ENCODE assay signal across 9 cellular contexts in the genomic region with DNA sequence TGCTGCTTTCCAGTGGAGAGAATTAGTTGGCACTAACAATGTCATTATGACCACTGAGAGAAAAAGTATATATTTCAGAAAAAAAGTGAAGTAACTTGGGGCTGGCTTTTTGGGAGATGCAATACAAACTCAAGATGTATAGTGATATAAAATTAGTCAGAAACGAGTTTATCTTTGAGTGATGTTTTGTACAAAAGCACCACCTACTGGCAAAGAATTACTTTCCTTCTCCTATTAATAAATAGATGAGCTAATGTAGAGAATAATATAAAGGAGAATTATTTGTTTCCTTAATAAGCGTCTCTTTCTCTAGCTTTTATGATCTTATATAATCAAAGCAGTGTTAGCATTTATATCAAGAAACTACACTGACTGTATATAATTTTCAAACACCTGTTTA.
A peak's percentile ranks its signal among the peaks of the same experiment; 100 is the strongest.
DNase-seq lines count a peak whose midpoint lies in the region; ATAC-seq and TF ChIP-seq lines count a peak whose summit lies in the region.
"Had no signal": no experiment of that assay in that cellular context is flagged by ENCODE, and none has a peak within 500 bp of the region (broad histone marks: within the 10 kb centered on the region; RNA-seq: fewer than 3 reads in every experiment).

No MANE protein-coding gene starts in this region.

- H3K4me2 ChIP-seq in DOHH2 (ENCODE audit: low read length) = no peak overlapping the region

- H3K27me3 ChIP-seq in DOHH2 (ENCODE audit: control insufficient read depth, low read length) (no peaks in the 10 kb centered on the region), left lung (no peaks in the 10 kb centered on the region)
- H3K27me3 ChIP-seq: sigmoid colon had no signal

- H3F3A ChIP-seq in DOHH2 (ENCODE audit: control insufficient read depth, insufficient read depth) = peaks cover 14% of the 10 kb centered on the region

- H4K20me1 ChIP-seq in DOHH2 (ENCODE audit: control insufficient read depth, insufficient read depth, low read depth, low read length) = no peaks in the 10 kb centered on the region

- TF ChIP-seq CTCF in DOHH2 (IDR thresholded peaks at IDR 0.05; ENCODE audit: low read depth, low read length, poor library complexity, severe bottlenecking) (peak; percentile 50), LNCaP clone FGC (IDR thresholded peaks at IDR 0.05; ENCODE audit: control insufficient read depth, extremely low read depth, insufficient read depth) (peak; percentile 54), cardiac fibroblast (IDR thresholded peaks at IDR 0.05; ENCODE audit: low read depth, low read length) (peak; percentile 22), nephron (IDR thresholded peaks at IDR 0.05; ENCODE audit: unreplicated experiment in 3 of 3) (peak; percentile 30 to 62 (median 44)), left lung (IDR thresholded peaks at IDR 0.05) (peak in 1 of 2 donors; percentile 6)

- peaks cover 6% of the 10 kb centered on the region for H3K27me3 Mint-ChIP-seq in nephron (ENCODE audit: low read depth)

- H3K9me3 ChIP-seq in DOHH2 (ENCODE audit: control insufficient read depth, insufficient read depth, low read length) = no peaks in the 10 kb centered on the region
- H3K9me3 ChIP-seq in left lung = no peaks in the 10 kb centered on the region
- H3K9me3 ChIP-seq: sigmoid colon had no signal

- no peaks in the 10 kb centered on the region for H3K9me3 Mint-ChIP-seq in nephron

- H3K36me3 Mint-ChIP-seq in nephron (ENCODE audit: low read depth) = peaks cover 15% of the 10 kb centered on the region

- no peak overlapping the region for H3K27ac ChIP-seq in DOHH2 (ENCODE audit: low read depth, low read length)
- H3K27ac ChIP-seq in left lung = no peak overlapping the region
- H3K27ac ChIP-seq: sigmoid colon had no signal

- peaks cover 94% of the 10 kb centered on the region for H3K36me3 ChIP-seq in DOHH2 (ENCODE audit: control insufficient read depth, low read length)
- H3K36me3 ChIP-seq in left lung = peaks cover 0 to 24% of the 10 kb centered on the region in 2 donors

- no peaks in the 10 kb centered on the region for H3K4me1 Mint-ChIP-seq in nephron

- no peak overlapping the region for H3K4me3 Mint-ChIP-seq in nephron

- intact Hi-C loops in left lung (cut with DNase I) = loop anchor here in 1 of 2 donors (10.0 kb wide), 1 partner anchor 1541 kb away; no protein-coding TSS in a partner anchor

- H3K9me2 ChIP-seq in DOHH2 (replicated peaks; ENCODE audit: control insufficient read depth, low read length) = no peaks in the 10 kb centered on the region

- no peaks in the 10 kb centered on the region; the same call in 1 of the 2 replicates for H3K79me2 ChIP-seq in DOHH2 (ENCODE audit: control insufficient read depth, low read length)

- peak; percentile 19 for DNase-seq in LNCaP clone FGC (ENCODE audit: low read depth)
- DNase-seq in cardiac fibroblast (ENCODE audit: low read depth in 2 of 2) = peak; percentile 38 to 48
- no peak for DNase-seq in left lung
- DNase-seq: activated CD4-positive, alpha-beta T cell treated with anti-CD3 and anti-CD28 coated beads, Interleukin-2, amount 50 U/mL, for 1 hour; sigmoid colon had no signal

- H3K27ac Mint-ChIP-seq in nephron = no peak overlapping the region

- ATAC-seq in HG03095 (IDR thresholded peaks at IDR 0.05; ENCODE audit: unreplicated experiment) (no peak), left lung (no peak), HG02840 (IDR thresholded peaks at IDR 0.05; ENCODE audit: low FRiP score, unreplicated experiment) (no peak)

- no peaks in the 10 kb centered on the region for H3K4me1 ChIP-seq in DOHH2 (ENCODE audit: control insufficient read depth, low read length)
- H3K4me1 ChIP-seq in left lung = no peaks in the 10 kb centered on the region
- H3K4me1 ChIP-seq: sigmoid colon had no signal

- H3K4me3 ChIP-seq in DOHH2 (ENCODE audit: low read length) (no peak overlapping the region), LNCaP clone FGC (ENCODE audit: low read depth, low read length) (no peak overlapping the region), cardiac fibroblast (replicated peaks in 1 of 2; ENCODE audit: low read depth in 2 of 2, low read length in 2 of 2) (no peak overlapping the region), left lung (no peak overlapping the region)
- H3K4me3 ChIP-seq: sigmoid colon had no signal

Comparison
In these comparisons a context has a peak if more than half of its experiments do, and no peak if none do; other contexts are left out.
1. DNase-seq: peak in LNCaP clone FGC (single experiment) and cardiac fibroblast (2 of 2); none in left lung (0 of 2).